Comparison of ENCODE assay signal across 14 cellular contexts in genomic region chr22:28903080-28903479, GRCh38. TPM values are rescaled to one million over a fixed set of nuclear protein-coding genes. Genes with fewer than 3 reads are reported as not detected.
DNase-seq lines count a peak whose midpoint lies in the region; ATAC-seq, FAIRE-seq and TF ChIP-seq lines count a peak whose summit lies in the region.
"Had no signal": no experiment of that assay in that cellular context is flagged by ENCODE, and none has a peak within 500 bp of the region (broad histone marks: within the 10 kb centered on the region; RNA-seq: fewer than 3 reads in every experiment).

No MANE protein-coding gene starts in this region.

- TF ChIP-seq EP300 in gastroesophageal sphincter (IDR thresholded peaks at IDR 0.05): no peak
- no peak for TF ChIP-seq EP300 in suprapubic skin (IDR thresholded peaks at IDR 0.05)

- H3K27ac ChIP-seq in adipose tissue (ENCODE audit: low read depth, low read length): peak overlapping the region; percentile 9
- H3K27ac ChIP-seq in gastroesophageal sphincter: peak overlapping the region in 3 of 4 donors; percentile 56 to 73 (median 70)
- peak overlapping the region; percentile 51 for H3K27ac ChIP-seq in lower lobe of right lung
- peak overlapping the region; percentile 73 for H3K27ac ChIP-seq in suprapubic skin

- TF ChIP-seq CTCF in gastroesophageal sphincter (IDR thresholded peaks at IDR 0.05) (no peak), lower lobe of right lung (IDR thresholded peaks at IDR 0.05) (no peak), suprapubic skin (IDR thresholded peaks at IDR 0.05) (no peak), BE2C (IDR thresholded peaks at IDR 0.05; ENCODE audit: low read depth, low read length) (no peak)

- DNase-seq in lower lobe of right lung: no peak
- DNase-seq in suprapubic skin (ENCODE audit: low spot score in 2 of 2): peak in 1 of 2 donors; percentile 28
- no peak for DNase-seq in BE2C
- no peak for DNase-seq in frontal cortex (ENCODE audit: low spot score in 2 of 2)
- no peak for DNase-seq in activated gamma-delta T cell (lab: John Stamatoyannopoulos, UW)
- DNase-seq: activated CD4-positive, CD25-positive, alpha-beta regulatory T cell treated with anti-CD3 and anti-CD28 coated beads, Interleukin-2, amount 50 U/mL, for 72 hours; activated T-cell treated with anti-CD3 and anti-CD28 coated beads for 4 hours; DND-41; NCI-H1105 treated with DMSO at 0.1 percent for 48 hours; stimulated activated CD4-positive, alpha-beta T cell treated with anti-CD3 and anti-CD28 coated beads, Interleukin-1b, Interleukin-23, amount 100 ng/mL, for 48 hours; SW 1271 had no signal

- no peak overlapping the region for H3K4me3 ChIP-seq in gastroesophageal sphincter
- H3K4me3 ChIP-seq in lower lobe of right lung: no peak overlapping the region
- no peak overlapping the region for H3K4me3 ChIP-seq in suprapubic skin
- no peak overlapping the region for H3K4me3 ChIP-seq in BE2C (ENCODE audit: low read depth, low read length)

- intact Hi-C loops in lower lobe of right lung (cut with DNase I): no loop called here

- H3K4me1 ChIP-seq in gastroesophageal sphincter: peaks cover 5 to 87% (median 38%) of the 10 kb centered on the region in 3 donors
- peaks cover 37% of the 10 kb centered on the region for H3K4me1 ChIP-seq in lower lobe of right lung
- peaks cover 69% of the 10 kb centered on the region for H3K4me1 ChIP-seq in suprapubic skin
- peaks cover 21% of the 10 kb centered on the region for H3K4me1 ChIP-seq in BE2C

- no peak for FAIRE-seq in frontal cortex (lab: Jason Lieb, UNC)

- H3K9me3 ChIP-seq in gastroesophageal sphincter (no peaks in the 10 kb centered on the region), lower lobe of right lung (no peaks in the 10 kb centered on the region), suprapubic skin (no peaks in the 10 kb centered on the region), BE2C (no peaks in the 10 kb centered on the region)

- ATAC-seq in gastroesophageal sphincter (peak; percentile 51), lower lobe of right lung (peak; percentile 33 to 49), GM18909 (IDR thresholded peaks at IDR 0.05; ENCODE audit: poor library complexity, unreplicated experiment) (no peak)

- H3K36me3 ChIP-seq in gastroesophageal sphincter (no peaks in the 10 kb centered on the region), lower lobe of right lung (no peaks in the 10 kb centered on the region), suprapubic skin (no peaks in the 10 kb centered on the region), BE2C (no peaks in the 10 kb centered on the region; the same call in 1 of the 2 replicates)

- TF ChIP-seq POLR2A in gastroesophageal sphincter (IDR thresholded peaks at IDR 0.05) (no peak), suprapubic skin (IDR thresholded peaks at IDR 0.05) (no peak)

- WGBS in adipose tissue, 3 donors: 57 to 72% (median 66%) methylated on average over 11 of the region's 11 CpGs
- 45 to 89% methylated on average over 5 to 10 of the region's 11 CpGs for WGBS in gastroesophageal sphincter (ENCODE audit: low coverage in 1 of 2), 2 donors
- WGBS in suprapubic skin: 54% methylated on average over 11 of the region's 11 CpGs

- H3K27me3 ChIP-seq in gastroesophageal sphincter (no peaks in the 10 kb centered on the region), lower lobe of right lung (ENCODE audit: low read depth) (no peaks in the 10 kb centered on the region), suprapubic skin (no peaks in the 10 kb centered on the region), BE2C (no peaks in the 10 kb centered on the region)

RNA-seq across cellular contexts. Expression of gene ZNRF3, which starts 19.7 kb away (rescaled TPM):
- polyA plus RNA-seq in adipose tissue: 1 to 10 TPM; 1.2 to 3.9 (median 2.5) TPM
- total RNA-seq in gastroesophageal sphincter: 10 to 100 TPM; 14.8 to 27.7 (median 19.8) TPM
- total RNA-seq in lower lobe of right lung: 11.3 TPM
- 10 to 100 TPM; 13.3 to 20.7 (median 18.4) TPM for total RNA-seq in suprapubic skin
- polyA plus RNA-seq in BE2C (2012; ENCODE audit: insufficient read depth, insufficient read length, low read depth): 5.3 TPM
- total RNA-seq in frontal cortex: 7.3 TPM

Comparison
In these comparisons a context has a peak if more than half of its experiments do, and no peak if none do; other contexts are left out.
1. H3K27ac ChIP-seq: peak in every context shown above with its lines; median percentile 73 in suprapubic skin; 70 in gastroesophageal sphincter; 51 in lower lobe of right lung; 9 in adipose tissue.